8 cellular contexts compared by ENCODE assay signal in the genomic region with DNA sequence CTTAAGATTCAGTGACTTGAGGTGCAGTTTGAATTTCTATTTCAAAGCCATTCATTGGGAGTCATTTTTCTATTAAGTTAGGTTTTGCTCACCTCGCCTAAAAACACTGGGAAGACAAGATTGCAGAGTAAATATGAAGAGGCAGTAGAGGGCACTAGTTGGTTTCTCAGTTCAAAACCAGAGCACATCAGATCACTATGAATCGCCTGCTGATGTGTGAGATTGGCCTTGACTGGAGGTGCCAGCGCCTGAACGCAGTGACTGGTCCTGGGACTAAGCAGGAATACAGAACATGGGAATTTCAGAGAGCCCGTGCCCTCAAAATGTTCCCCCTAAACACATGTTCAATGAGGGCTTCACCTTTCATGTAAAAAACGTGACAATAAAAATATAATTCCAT.
A peak's percentile ranks its signal among the peaks of the same experiment; 100 is the strongest.
DNase-seq lines count a peak whose midpoint lies in the region; ATAC-seq and TF ChIP-seq lines count a peak whose summit lies in the region.

No MANE protein-coding gene starts in this region.

- H3K4me2 ChIP-seq in mesendoderm (ENCODE audit: low read length), result no peak overlapping the region

- no peak overlapping the region for H4K8ac ChIP-seq in mesendoderm (ENCODE audit: low read depth, low read length)

- H2BK120ac ChIP-seq in mesendoderm (ENCODE audit: low read depth, low read length), result no peak overlapping the region

- CTCF ChIA-PET in RWPE1 (lab: Yijun Ruan, JAX), result no interaction called here

- ATAC-seq in Right ventricle myocardium inferior (peak; percentile 72), HG03354 (IDR thresholded peaks at IDR 0.05; ENCODE audit: poor library complexity, severe bottlenecking, unreplicated experiment) (peak; percentile 80)

- H3K4me1 ChIP-seq in mesendoderm (ENCODE audit: control insufficient read depth, low read depth, low read length), result peaks cover 3% of the 10 kb centered on the region

- no peak overlapping the region for H2AK5ac ChIP-seq in mesendoderm (ENCODE audit: low read length)

- H3K27ac ChIP-seq in RWPE1, result no peak overlapping the region
- H3K27ac ChIP-seq in coronary artery, result peak overlapping the region; percentile 68 to 74
- H3K27ac ChIP-seq in mesendoderm (ENCODE audit: low read depth, low read length), result no peak overlapping the region

- H3K23ac ChIP-seq in mesendoderm (ENCODE audit: low read length), result no peak overlapping the region

- intact Hi-C loops in Right ventricle myocardium inferior (cut with DNase I) (loop anchor here (5.0 kb wide), 1 partner anchor 50 kb away; no protein-coding TSS in a partner anchor), cardiac septum (cut with DNase I) (loop anchor here (1.0 to 2.0 kb wide), 2 partner anchors 103 to 305 kb away; no protein-coding TSS in a partner anchor)

- no peak overlapping the region for H2BK5ac ChIP-seq in mesendoderm (ENCODE audit: low read length)

- no peak overlapping the region for H2BK15ac ChIP-seq in mesendoderm (replicated peaks; ENCODE audit: low read depth)

- TF ChIP-seq CTCF in RWPE1 (conservative IDR thresholded peaks at IDR 0.05; ENCODE audit: low read depth), result peak; percentile 63
- TF ChIP-seq CTCF in coronary artery (IDR thresholded peaks at IDR 0.05), result no peak

- H3K4me3 ChIP-seq in coronary artery (no peak overlapping the region), mesendoderm (ENCODE audit: low read length) (no peak overlapping the region)

- POLR2A ChIA-PET in RWPE1 (lab: Yijun Ruan, JAX; ENCODE audit: low non-redundant PET), result no interaction called here

- H3K27me3 ChIP-seq in mesendoderm (ENCODE audit: insufficient read depth, low read length, poor library complexity), result no peaks in the 10 kb centered on the region

- no peak overlapping the region for H4K5ac ChIP-seq in mesendoderm (ENCODE audit: low read length)

- no peaks in the 10 kb centered on the region for H3K79me2 ChIP-seq in mesendoderm (ENCODE audit: control insufficient read depth, insufficient read depth, low read length)

- no peak overlapping the region for H3K4ac ChIP-seq in mesendoderm (ENCODE audit: low read depth, low read length)

- H3K18ac ChIP-seq in mesendoderm (ENCODE audit: low read length), result no peak overlapping the region

- H3K79me1 ChIP-seq in mesendoderm (ENCODE audit: low read length), result no peaks in the 10 kb centered on the region

- peak overlapping the region; percentile 6 for H3K9ac ChIP-seq in mesendoderm (ENCODE audit: low read length)

- DNase-seq in Right ventricle myocardium inferior (ENCODE audit: missing footprints) (peak; percentile 60), cardiac septum (ENCODE audit: low spot score) (no peak), RWPE1 (ENCODE audit: low spot score) (peak; percentile 55), coronary artery (ENCODE audit: low spot score) (no peak), mesendoderm (peak; percentile 75), amniotic stem cell (lab: John Stamatoyannopoulos, UW) (no peak), hepatic stellate cell (ENCODE audit: low spot score) (no peak)

- no peaks in the 10 kb centered on the region for H3K36me3 ChIP-seq in mesendoderm (ENCODE audit: control insufficient read depth, insufficient read depth, low read length)

- WGBS in mesendoderm (ENCODE audit: extremely low coverage, insufficient coverage, low lambda C conversion rate), result 100% methylated on average over 1 of the region's 6 CpGs

- H3K56ac ChIP-seq in mesendoderm (ENCODE audit: low read length), result no peak overlapping the region

Comparison
In these comparisons a context has a peak if more than half of its experiments do, and no peak if none do; other contexts are left out.
1. DNase-seq: peak in Right ventricle myocardium inferior (single experiment), RWPE1 (single experiment) and mesendoderm (single experiment); none in cardiac septum (single experiment), coronary artery (single experiment), amniotic stem cell (single experiment) and hepatic stellate cell (single experiment).
2. H3K27ac ChIP-seq: peak in coronary artery (2 of 2); none in RWPE1 (single experiment) and mesendoderm (single experiment).